ENCODE assay signal across 20 cellular contexts in genomic region chr3:14228611-14229470, GRCh38. TPM values are rescaled to one million over a fixed set of nuclear protein-coding genes. Genes with fewer than 3 reads are reported as not detected.
DNase-seq lines count a peak whose midpoint lies in the region; ATAC-seq and TF ChIP-seq lines count a peak whose summit lies in the region.
"Had no signal": no experiment of that assay in that cellular context is flagged by ENCODE, and none has a peak within 500 bp of the region (broad histone marks: within the 10 kb centered on the region; RNA-seq: fewer than 3 reads in every experiment).

No MANE protein-coding gene starts in this region.

- peaks cover 68% of the 10 kb centered on the region for H3F3A ChIP-seq in PC-9 (ENCODE audit: insufficient read depth, low read depth)

- H3K4me1 Mint-ChIP-seq in HFFc6 (ENCODE audit: low read depth) = peaks cover 94% of the 10 kb centered on the region
- H3K4me1 Mint-ChIP-seq in nephron progenitor cell = peaks cover 33% of the 10 kb centered on the region
- H3K4me1 Mint-ChIP-seq: activated T-helper 17 cell treated with anti-CD3 and anti-CD28 coated beads, Interleukin-2, amount 50 U/mL, for 72 hours; central memory CD8-positive, alpha-beta T cell had no signal

- POLR2A ChIA-PET in PC-9 (lab: Charles Lee; ENCODE audit: unreplicated experiment) = interaction anchor here (0.7 kb wide), 1 partner anchor 50 kb away, joined by 5 read pairs; the partner anchor contains the start of gene LSM3

- no peaks in the 10 kb centered on the region for H4K20me1 ChIP-seq in BLaER1 treated with 17β-estradiol and CSF1 and Interleukin-3, amounts not matched to agents 10 nM and 100 nM
- no peaks in the 10 kb centered on the region for H4K20me1 ChIP-seq in PC-9 (ENCODE audit: insufficient read depth)

- H3K27me3 ChIP-seq in BLaER1 treated with 17β-estradiol and CSF1 and Interleukin-3, amounts not matched to agents 10 nM and 100 nM = no peaks in the 10 kb centered on the region
- no peaks in the 10 kb centered on the region for H3K27me3 ChIP-seq in PC-9 (ENCODE audit: insufficient read depth, low read depth)
- H3K27me3 ChIP-seq: sigmoid colon had no signal

- no peak overlapping the region for H3K4me3 ChIP-seq in BLaER1 treated with 17β-estradiol and CSF1 and Interleukin-3, amounts not matched to agents 10 nM and 100 nM
- peak overlapping the region; percentile 22; the same call in 1 of the 2 replicates for H3K4me3 ChIP-seq in PC-9
- H3K4me3 ChIP-seq: sigmoid colon had no signal

- TF ChIP-seq CTCF in HFFc6 (IDR thresholded peaks at IDR 0.05) = no peak
- no peak for TF ChIP-seq CTCF in PC-9 (conservative IDR thresholded peaks at IDR 0.05)
- TF ChIP-seq CTCF in nephron progenitor cell (IDR thresholded peaks at IDR 0.05) = no peak

- peak overlapping the region; percentile 40 to 74 (median 61) for H3K4me2 ChIP-seq in BLaER1 treated with 17β-estradiol and CSF1 and Interleukin-3, amounts not matched to agents 10 nM and 100 nM
- peak overlapping the region; percentile 89 for H3K4me2 ChIP-seq in PC-9

- CTCF ChIA-PET in PC-9 (lab: Charles Lee) = interaction anchor here (3.0 kb wide), 1 partner anchor 25 kb away, joined by 15 read pairs; no protein-coding TSS in a partner anchor

- no peak for ATAC-seq in HG03045 (IDR thresholded peaks at IDR 0.05; ENCODE audit: unreplicated experiment)
- ATAC-seq: activated T-helper 17 cell treated with anti-CD3 and anti-CD28 coated beads, Interleukin-2, amount 50 U/mL, for 72 hours; T-cell had no signal

- H3K4me1 ChIP-seq in BLaER1 treated with 17β-estradiol and CSF1 and Interleukin-3, amounts not matched to agents 10 nM and 100 nM = peaks cover 22 to 73% (median 45%) of the 10 kb centered on the region in 10 experiments
- peaks cover 84% of the 10 kb centered on the region for H3K4me1 ChIP-seq in PC-9 (replicated peaks; ENCODE audit: insufficient read depth)
- H3K4me1 ChIP-seq: sigmoid colon had no signal

- peak overlapping the region in 3 of 11 experiments; percentile 5 to 42 (median 6); a peak in 2 of 22 replicates for H3K9ac ChIP-seq in BLaER1 treated with 17β-estradiol and CSF1 and Interleukin-3, amounts not matched to agents 10 nM and 100 nM

- H3K9me2 ChIP-seq in PC-9 (ENCODE audit: insufficient read depth) = no peaks in the 10 kb centered on the region

- H3K27me3 Mint-ChIP-seq in HFFc6 (ENCODE audit: insufficient read depth) = peaks cover 2% of the 10 kb centered on the region
- peaks cover 21% of the 10 kb centered on the region for H3K27me3 Mint-ChIP-seq in nephron progenitor cell (ENCODE audit: low read depth, poor library complexity)

- no peaks in the 10 kb centered on the region for H3K79me2 ChIP-seq in PC-9 (ENCODE audit: low read depth)

- H3K36me3 ChIP-seq in BLaER1 treated with 17β-estradiol and CSF1 and Interleukin-3, amounts not matched to agents 10 nM and 100 nM = no peaks in the 10 kb centered on the region
- H3K36me3 ChIP-seq in PC-9 (ENCODE audit: low read depth) = no peaks in the 10 kb centered on the region
- H3K36me3 ChIP-seq: sigmoid colon had no signal

- peaks cover 9% of the 10 kb centered on the region for H3K36me3 Mint-ChIP-seq in HFFc6 (ENCODE audit: low read depth)
- H3K36me3 Mint-ChIP-seq in nephron progenitor cell (ENCODE audit: low read depth) = peaks cover 22% of the 10 kb centered on the region
- H3K36me3 Mint-ChIP-seq: IgD-negative memory B cell had no signal

- H3K4me3 Mint-ChIP-seq in HFFc6 = no peak overlapping the region
- no peak overlapping the region for H3K4me3 Mint-ChIP-seq in nephron progenitor cell
- H3K4me3 Mint-ChIP-seq: activated T-helper 17 cell treated with anti-CD3 and anti-CD28 coated beads, Interleukin-2, amount 50 U/mL, for 72 hours; central memory CD8-positive, alpha-beta T cell; IgD-negative memory B cell; T-cell had no signal

- peak overlapping the region in 8 of 11 experiments; percentile 49 to 65 (median 58); a peak in 16 of 22 replicates for H3K27ac ChIP-seq in BLaER1 treated with 17β-estradiol and CSF1 and Interleukin-3, amounts not matched to agents 10 nM and 100 nM
- peak overlapping the region; percentile 86 for H3K27ac ChIP-seq in PC-9
- H3K27ac ChIP-seq: sigmoid colon had no signal

- H3K27ac Mint-ChIP-seq in HFFc6 = peak overlapping the region; percentile 6; the same call in 1 of the 2 replicates
- peak overlapping the region; percentile 13 for H3K27ac Mint-ChIP-seq in nephron progenitor cell
- H3K27ac Mint-ChIP-seq: activated T-helper 17 cell treated with anti-CD3 and anti-CD28 coated beads, Interleukin-2, amount 50 U/mL, for 72 hours; IgD-negative memory B cell; T-cell had no signal

- no peak overlapping the region for H2AFZ ChIP-seq in PC-9

- DNase-seq in HFFc6 (peak; percentile 18), PC-9 (peak in 1 of 2 experiments; percentile 18), nephron progenitor cell (no peak), NCI-H82 (lab: John Stamatoyannopoulos, UW) (no peak), pons (ENCODE audit: low spot score) (no peak), NCI-H2227 (lab: John Stamatoyannopoulos, UW; ENCODE audit: unreplicated experiment) (no peak)
- DNase-seq: activated CD8-positive, alpha-beta memory T cell treated with anti-CD3 and anti-CD28 coated beads for 24 hours; effector CD8-positive, alpha-beta T cell; kidney; midbrain; NCI-H1105 treated with DMSO at 0.1 percent for 48 hours; NCI-H524; sigmoid colon; stimulated activated CD4-positive, alpha-beta T cell treated with anti-CD3 and anti-CD28 coated beads, Interleukin-2, amount 100 ng/mL, for 24 hours; T-cell had no signal

- H3K9me3 Mint-ChIP-seq in HFFc6 (peaks cover 9% of the 10 kb centered on the region), nephron progenitor cell (peaks cover 33% of the 10 kb centered on the region)

- H3K9me3 ChIP-seq in BLaER1 treated with 17β-estradiol and CSF1 and Interleukin-3, amounts not matched to agents 10 nM and 100 nM (replicated peaks in 1 of 11) = peaks cover 5 to 14% (median 9%) of the 10 kb centered on the region in 11 experiments
- H3K9me3 ChIP-seq in PC-9 (ENCODE audit: insufficient read depth, low read depth) = peaks cover 15% of the 10 kb centered on the region

- no TSS peak for BruUV-seq in PC-9 (replicated peaks; lab: Mats Ljungman, UMichigan)

- intact Hi-C loops in PC-9 (cut with micrococcal nuclease; ENCODE audit: unreplicated experiment) = loop anchor here (1.0 kb wide), 1 partner anchor 26 kb away; no protein-coding TSS in a partner anchor

RNA-seq across cellular contexts. Expression of gene LSM3, which starts 50.2 kb away (rescaled TPM):
- total RNA-seq in HFFc6 (2021; fragmentation: NEBNext Ultra II Directional; extraction: Animal tissue kit (Norgen Biotek cat#: 25700)) = 10 to 100 TPM; 15.5 to 21.1 (median 18.7) TPM
- 8.7 and 18.3 TPM in 2 replicates for total RNA-seq in PC-9 (2021)

RNA-seq across cellular contexts. Expression of gene XPC, which starts 50.4 kb away (rescaled TPM):
- 10 to 100 TPM; 38.7 to 40.3 (median 39.5) TPM for total RNA-seq in HFFc6 (2021; fragmentation: NEBNext Ultra II Directional; extraction: Animal tissue kit (Norgen Biotek cat#: 25700))
- 27.1 and 28.8 TPM in 2 replicates for total RNA-seq in PC-9 (2021)
